30 cellular contexts compared by ENCODE assay signal in genomic region chr4:2361366-2362285, GRCh38. TPM values are rescaled to one million over a fixed set of nuclear protein-coding genes. Genes with fewer than 3 reads are reported as not detected.
A peak's percentile ranks its signal among the peaks of the same experiment; 100 is the strongest.
DNase-seq lines count a peak whose midpoint lies in the region; ATAC-seq and TF ChIP-seq lines count a peak whose summit lies in the region.
"Had no signal": no experiment of that assay in that cellular context is flagged by ENCODE, and none has a peak within 500 bp of the region (broad histone marks: within the 10 kb centered on the region; RNA-seq: fewer than 3 reads in every experiment).

No MANE protein-coding gene starts in this region.

- DNase-seq in DMS 273 (lab: John Stamatoyannopoulos, UW; ENCODE audit: unreplicated experiment), result peak; percentile 46
- no peak for DNase-seq in DMS 273 treated with DMSO at 0.1 percent for 48 hours (lab: John Stamatoyannopoulos, UW)
- peak; percentile 81 for DNase-seq in WERI-Rb-1
- DNase-seq in islet precursor cell, result peak; percentile 53
- peak; percentile 50 for DNase-seq in sigmoid colon
- no peak for DNase-seq in heart right ventricle
- DNase-seq in stimulated activated CD4-positive, alpha-beta T cell treated with anti-CD3 and anti-CD28 coated beads, Interleukin-15, amount 100 ng/mL, for 24 hours, result no peak
- DNase-seq: activated CD4-positive, alpha-beta T cell treated with anti-CD3 and anti-CD28 coated beads for 48 hours; adrenal gland; AML-193; COR-L47; KBM-7; NCI-H1694 treated with DMSO at 0.1 percent for 48 hours; NCI-H774; nephron progenitor cell; PC-3; SHP77; stimulated activated naive CD4-positive, alpha-beta T cell treated with Interleukin-2 at 50 U/mL for 16 hours; thyroid gland had no signal

- no peak for TF ChIP-seq EP300 in sigmoid colon (IDR thresholded peaks at IDR 0.05)

- no peaks in the 10 kb centered on the region for H3K27me3 ChIP-seq in WERI-Rb-1 (ENCODE audit: insufficient read depth, low read depth, severe bottlenecking)
- no peaks in the 10 kb centered on the region for H3K27me3 ChIP-seq in sigmoid colon
- H3K27me3 ChIP-seq in heart right ventricle, result no peaks in the 10 kb centered on the region
- H3K27me3 ChIP-seq: adrenal gland, breast epithelium, hepatocyte, thyroid gland had no signal

- no peaks in the 10 kb centered on the region for H3K36me3 ChIP-seq in WERI-Rb-1
- no peaks in the 10 kb centered on the region for H3K36me3 ChIP-seq in sigmoid colon
- H3K36me3 ChIP-seq in heart right ventricle, result no peaks in the 10 kb centered on the region
- H3K36me3 ChIP-seq: adrenal gland, breast epithelium, prostate gland, thyroid gland had no signal

- ATAC-seq in heart right ventricle (no peak), HG03460 (IDR thresholded peaks at IDR 0.05; ENCODE audit: unreplicated experiment) (no peak)
- ATAC-seq: PC-3 had no signal

- 84 to 88% methylated on average over 23 of the region's 23 CpGs for WGBS in sigmoid colon, 2 donors
- 86 to 89% methylated on average over 23 of the region's 23 CpGs for WGBS in heart right ventricle, 2 donors

- no peak for TF ChIP-seq POLR2A in sigmoid colon (IDR thresholded peaks at IDR 0.05)

- intact Hi-C loops in sigmoid colon (cut with DNase I) (loop anchor here (5.0 to 10.0 kb wide), 2 partner anchors 97 to 139 kb away; partner anchors contain the start of gene MXD4), heart right ventricle (cut with DNase I) (no loop called here)

- peaks cover 0 to 18% (median 15%) of the 10 kb centered on the region in 4 donors for H3K4me1 ChIP-seq in sigmoid colon
- peaks cover 0 to 29% (median 13%) of the 10 kb centered on the region in 9 donors for H3K4me1 ChIP-seq in heart right ventricle
- H3K4me1 ChIP-seq: prostate gland had no signal

- no peak overlapping the region for H3K4me3 ChIP-seq in WERI-Rb-1 (ENCODE audit: low read depth, low read length)
- H3K4me3 ChIP-seq in sigmoid colon, result no peak overlapping the region
- H3K4me3 ChIP-seq in heart right ventricle, result no peak overlapping the region
- H3K4me3 ChIP-seq: adrenal gland, breast epithelium, hepatocyte, prostate gland, skin epidermis, thyroid gland had no signal

- H3K9me3 ChIP-seq in WERI-Rb-1 (ENCODE audit: severe bottlenecking) (no peaks in the 10 kb centered on the region), sigmoid colon (no peaks in the 10 kb centered on the region), heart right ventricle (no peaks in the 10 kb centered on the region)
- H3K9me3 ChIP-seq: adrenal gland, breast epithelium, prostate gland, thyroid gland had no signal

- H3K27ac ChIP-seq in WERI-Rb-1 (peak overlapping the region; percentile 57), sigmoid colon (no peak overlapping the region), heart right ventricle (no peak overlapping the region)
- H3K27ac ChIP-seq: 22Rv1, breast epithelium, epithelial cell of prostate, prostate gland had no signal

- TF ChIP-seq CTCF in WERI-Rb-1 (IDR thresholded peaks at IDR 0.05; ENCODE audit: low read depth, low read length), result no peak
- TF ChIP-seq CTCF in sigmoid colon (IDR thresholded peaks at IDR 0.05), result no peak
- TF ChIP-seq CTCF in heart right ventricle (IDR thresholded peaks at IDR 0.05), result no peak

RNA-seq across cellular contexts. Expression of gene ZFYVE28, which starts 56.8 kb away (rescaled TPM):
- total RNA-seq in sigmoid colon, result 10 to 100 TPM in 1 of 4 donors, 1 to 10 TPM in 3; 3.1 to 13.0 (median 3.9) TPM
- polyA plus RNA-seq in sigmoid colon, result 10 to 100 TPM; 15.0 to 24.1 (median 20.4) TPM
- 1 to 10 TPM; 2.3 to 9.9 (median 3.3) TPM for total RNA-seq in heart right ventricle
- 1 to 10 TPM; 3.3 to 6.3 TPM for polyA plus RNA-seq in heart right ventricle

RNA-seq across cellular contexts. Expression of gene CFAP99, which starts 57.1 kb away (rescaled TPM):
- total RNA-seq in sigmoid colon (not detected), heart right ventricle (not detected)
- polyA plus RNA-seq in sigmoid colon (under 1 TPM in 1 of 3 donors, not detected in 2; 0.58 TPM), heart right ventricle (not detected)
- total RNA-seq: activated T-helper 2 cell treated with anti-CD3 and anti-CD28 coated beads, Interferon-gamma antibody, Interleukin-2, Interleukin-4, amounts not matched to agents 10 μg/mL and 5 μg/mL and 100 μg/mL, durations not matched to agents 14 hours and 24 hours and 36 hours; dermis microvascular lymphatic vessel endothelial cell; fibroblast of villous mesenchyme; hepatocyte; kidney epithelial cell; PC-3 had no signal
- polyA plus RNA-seq: hepatocyte had no signal

Comparison
In these comparisons a context has a peak if more than half of its experiments do, and no peak if none do; other contexts are left out.
1. DNase-seq: peak in DMS 273 (single experiment), WERI-Rb-1 (single experiment), islet precursor cell (single experiment) and sigmoid colon (single experiment); none in DMS 273 treated with DMSO at 0.1 percent for 48 hours (single experiment), heart right ventricle (0 of 2) and stimulated activated CD4-positive, alpha-beta T cell treated with anti-CD3 and anti-CD28 coated beads, Interleukin-15, amount 100 ng/mL, for 24 hours (single experiment).